Comparison of ENCODE assay signal across 22 cellular contexts in the genomic region with DNA sequence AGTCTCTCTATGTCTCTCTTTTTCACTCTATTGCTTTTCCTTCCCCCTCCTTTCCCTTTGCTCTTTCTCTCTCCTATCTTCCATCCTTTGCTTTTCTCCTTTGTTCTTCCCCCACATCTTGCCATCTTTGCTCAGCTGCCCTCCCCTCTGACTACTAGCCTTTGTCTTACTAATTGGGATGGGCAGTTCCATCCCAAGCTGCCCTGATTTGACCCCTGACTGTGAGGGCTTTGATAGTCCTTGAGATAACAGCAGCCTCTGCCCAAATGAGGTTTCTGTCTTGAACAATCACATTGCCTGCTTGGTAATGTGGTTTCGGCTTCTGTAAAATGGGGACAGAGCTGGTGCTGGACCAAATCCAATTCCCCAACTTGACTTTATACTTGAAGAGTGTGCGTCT.
"Had no signal": no experiment of that assay in that cellular context is flagged by ENCODE, and none has a peak within 500 bp of the region (broad histone marks: within the 10 kb centered on the region; RNA-seq: fewer than 3 reads in every experiment).

No MANE protein-coding gene starts in this region.

- H3K4me1 Mint-ChIP-seq: immature natural killer cell; naive thymus-derived CD4-positive, alpha-beta T cell; neural crest cell had no signal

- H3K36me3 ChIP-seq: breast epithelium, esophagus squamous epithelium, right atrium auricular region, transverse colon had no signal

- H3K27ac Mint-ChIP-seq: activated naive CD4-positive, alpha-beta T cell treated with anti-CD3 and anti-CD28 coated beads, Interleukin-2, amount 50 U/mL, for 72 hours; activated T-cell treated with anti-CD3 and anti-CD28 coated beads, Interleukin-2, amount 50 U/mL, for 72 hours; immature natural killer cell; naive thymus-derived CD4-positive, alpha-beta T cell had no signal

- H3K4me3 Mint-ChIP-seq: activated T-cell treated with anti-CD3 and anti-CD28 coated beads, Interleukin-2, amount 50 U/mL, for 72 hours; immature natural killer cell; naive thymus-derived CD4-positive, alpha-beta T cell; neural crest cell had no signal

- H3K27me3 ChIP-seq: breast epithelium, esophagus squamous epithelium, right atrium auricular region, testis, transverse colon had no signal

- DNase-seq: activated CD4-positive, alpha-beta T cell treated with anti-CD3 and anti-CD28 coated beads for 4 hours; activated CD4-positive, alpha-beta T cell treated with anti-CD3 and anti-CD28 coated beads, Interleukin-2, amount 50 U/mL, for 4 hours; activated naive CD4-positive, alpha-beta T cell; activated T-cell treated with anti-CD3 and anti-CD28 coated beads for 4 hours; activated T-cell treated with anti-CD3 and anti-CD28 coated beads, Interleukin-2, amount 50 U/mL, for 72 hours; central memory CD4-positive, alpha-beta T cell; esophagus squamous epithelium; immature natural killer cell; kidney; mammary epithelial cell; midbrain; naive thymus-derived CD4-positive, alpha-beta T cell; occipital lobe; stimulated activated naive CD8-positive, alpha-beta T cell treated with anti-CD3 and anti-CD28 coated beads, Interleukin-15, Interleukin-2, amounts not matched to agents 100 U/mL and 50 U/mL, for 24 hours; transverse colon had no signal

- H3K4me3 ChIP-seq: breast epithelium, esophagus squamous epithelium, right atrium auricular region, testis, transverse colon had no signal

- H3K27ac ChIP-seq: breast epithelium, epithelial cell of prostate, esophagus squamous epithelium, right atrium auricular region, testis, transverse colon had no signal

- H3K36me3 Mint-ChIP-seq: activated naive CD4-positive, alpha-beta T cell treated with anti-CD3 and anti-CD28 coated beads, Interleukin-2, amount 50 U/mL, for 72 hours had no signal

- ATAC-seq: activated naive CD4-positive, alpha-beta T cell treated with anti-CD3 and anti-CD28 coated beads, Interleukin-2, amount 50 U/mL, for 72 hours; activated T-cell treated with anti-CD3 and anti-CD28 coated beads, Interleukin-2, amount 50 U/mL, for 72 hours; left colon; naive thymus-derived CD4-positive, alpha-beta T cell; stimulated activated naive CD8-positive, alpha-beta T cell treated with anti-CD3 and anti-CD28 coated beads, Interleukin-15, Interleukin-2, amounts not matched to agents 100 U/mL and 50 U/mL, for 24 hours had no signal

- H3K9me3 Mint-ChIP-seq: activated naive CD4-positive, alpha-beta T cell treated with anti-CD3 and anti-CD28 coated beads, Interleukin-2, amount 50 U/mL, for 72 hours; activated T-cell treated with anti-CD3 and anti-CD28 coated beads, Interleukin-2, amount 50 U/mL, for 72 hours had no signal

- H3K9me3 ChIP-seq: breast epithelium, esophagus squamous epithelium, right atrium auricular region, testis, transverse colon had no signal

- H3K4me1 ChIP-seq: breast epithelium, right atrium auricular region, testis, transverse colon had no signal
